ENCODE assay signal across 8 cellular contexts in genomic region chr17:40218740-40219072, GRCh38. TPM values are rescaled to one million over a fixed set of nuclear protein-coding genes. Genes with fewer than 3 reads are reported as not detected.
A peak's percentile ranks its signal among the peaks of the same experiment; 100 is the strongest.
DNase-seq lines count a peak whose midpoint lies in the region; ATAC-seq and TF ChIP-seq lines count a peak whose summit lies in the region.

No MANE protein-coding gene starts in this region.

- peaks cover 32% of the 10 kb centered on the region for H3K79me2 ChIP-seq in neural progenitor cell (ENCODE audit: low read depth)

- H3K9me3 Mint-ChIP-seq in neural progenitor cell, result no peaks in the 10 kb centered on the region

- TF ChIP-seq POLR2A in Peyer's patch (IDR thresholded peaks at IDR 0.05) (no peak), stomach (IDR thresholded peaks at IDR 0.05) (no peak)

- H3K9me3 ChIP-seq in Peyer's patch, result no peaks in the 10 kb centered on the region
- no peaks in the 10 kb centered on the region for H3K9me3 ChIP-seq in neural progenitor cell (ENCODE audit: low read depth)
- H3K9me3 ChIP-seq in stomach, result no peaks in the 10 kb centered on the region

- 0 out of 2 replicates have a peak overlapping the region, but pooled peaks have one; percentile 3 for H3K4me3 ChIP-seq in HL-60 (replicated peaks; ENCODE audit: insufficient read depth, low read length)
- peak overlapping the region; percentile 63 to 88 (median 84) for H3K4me3 ChIP-seq in Peyer's patch
- peak overlapping the region; percentile 99 for H3K4me3 ChIP-seq in neural progenitor cell
- H3K4me3 ChIP-seq in stomach, result peak overlapping the region; percentile 58 to 82 (median 75)

- H4K20me1 ChIP-seq in neural progenitor cell (ENCODE audit: low read depth), result peaks cover 1% of the 10 kb centered on the region

- H3K27me3 ChIP-seq in HL-60 (ENCODE audit: insufficient read depth, poor library complexity, severe bottlenecking), result no peaks in the 10 kb centered on the region
- no peaks in the 10 kb centered on the region for H3K27me3 ChIP-seq in Peyer's patch
- no peaks in the 10 kb centered on the region for H3K27me3 ChIP-seq in neural progenitor cell
- no peaks in the 10 kb centered on the region for H3K27me3 ChIP-seq in stomach

- H3K36me3 ChIP-seq in Peyer's patch (no peaks in the 10 kb centered on the region), neural progenitor cell (no peaks in the 10 kb centered on the region), stomach (no peaks in the 10 kb centered on the region)

- H3K4me1 ChIP-seq in Peyer's patch, result peaks cover 0 to 6% (median 2%) of the 10 kb centered on the region in 4 donors
- H3K4me1 ChIP-seq in neural progenitor cell, result peaks cover 1% of the 10 kb centered on the region
- H3K4me1 ChIP-seq in stomach, result peaks cover 2 to 31% (median 22%) of the 10 kb centered on the region in 4 donors

- H3F3A ChIP-seq in neural progenitor cell (ENCODE audit: low read depth), result peaks cover 32% of the 10 kb centered on the region

- TF ChIP-seq EP300 in stomach (IDR thresholded peaks at IDR 0.05), result no peak

- intact Hi-C loops in stomach (cut with DNase I; ENCODE audit: low total_unique reads), result no loop called here

- peaks cover 2% of the 10 kb centered on the region for H3K36me3 Mint-ChIP-seq in neural progenitor cell

- H3K9ac ChIP-seq in neural progenitor cell, result peak overlapping the region; percentile 27

- H3K27me3 Mint-ChIP-seq in neural progenitor cell (ENCODE audit: insufficient read depth, low read depth), result peaks cover 2% of the 10 kb centered on the region

- peaks cover 23% of the 10 kb centered on the region for H3K4me1 Mint-ChIP-seq in neural progenitor cell

- DNase-seq in A172 (ENCODE audit: low spot score) (peak; percentile 50), HL-60 (ENCODE audit: low read depth in 1 of 2, low spot score in 1 of 2) (peak; percentile 45 to 65), Peyer's patch (peak; percentile 58 to 95 (median 91)), foreskin melanocyte (peak; percentile 57), neural progenitor cell (ENCODE audit: low spot score) (peak; percentile 94), stomach (peak; percentile 61)
- DNase-seq in activated naive CD4-positive, alpha-beta T cell (lab: John Stamatoyannopoulos, UW), result peak; percentile 21 to 55 (median 41)

- 2 to 6% (median 2%) methylated on average over 13 of the region's 13 CpGs for WGBS in stomach, 5 donors

- H3K4me3 Mint-ChIP-seq in neural progenitor cell, result peak overlapping the region; percentile 93

- peak overlapping the region; percentile 78 for H3K4me2 ChIP-seq in neural progenitor cell

- H2AFZ ChIP-seq in neural progenitor cell (replicated peaks), result peak overlapping the region; percentile 88

- ATAC-seq in GM18867 (IDR thresholded peaks at IDR 0.05; ENCODE audit: unreplicated experiment), result peak; percentile 43

- TF ChIP-seq CTCF in HL-60 (IDR thresholded peaks at IDR 0.05; ENCODE audit: insufficient read depth, low read length), result no peak
- TF ChIP-seq CTCF in Peyer's patch (IDR thresholded peaks at IDR 0.05), result no peak
- TF ChIP-seq CTCF in neural progenitor cell (IDR thresholded peaks at IDR 0.05), result no peak
- no peak for TF ChIP-seq CTCF in stomach (IDR thresholded peaks at IDR 0.05)

- H3K27ac ChIP-seq in HL-60 (replicated peaks) (peak overlapping the region; percentile 78), Peyer's patch (peak overlapping the region; percentile 80 to 93 (median 90)), neural progenitor cell (peak overlapping the region; percentile 61), stomach (peak overlapping the region; percentile 70 to 96 (median 92))

- H3K27ac Mint-ChIP-seq in neural progenitor cell, result peak overlapping the region; percentile 99

RNA-seq across cellular contexts. Expression of gene WIPF2, which starts 0.4 kb away (rescaled TPM):
- 5.6 and 7.1 TPM in 2 replicates for total RNA-seq in A172 (2014; rRNA removed; shearing (Covaris generic))
- total RNA-seq in Peyer's patch (10 to 100 TPM; 20.6 to 34.3 (median 26.8) TPM), neural progenitor cell (ENCODE audit: low replicate concordance) (6.8 and 9.3 TPM in 2 replicates), stomach (10 to 100 TPM in 4 of 5 donors, 1 to 10 TPM in 1; 1.4 to 40.6 (median 15.4) TPM)
- 10 to 100 TPM in 2 of 3 donors, 1 to 10 TPM in 1; 6.3 to 11.8 (median 11.2) TPM for polyA plus RNA-seq in stomach

RNA-seq across cellular contexts. Expression of gene RAPGEFL1, which starts 41.4 kb away (rescaled TPM):
- total RNA-seq in A172 (2014; rRNA removed; shearing (Covaris generic)), result 0.86 and 4.4 TPM in 2 replicates
- total RNA-seq in Peyer's patch, result 100 to 1,000 TPM in 3 of 4 donors, 10 to 100 TPM in 1; 56.9 to 317 (median 207) TPM
- total RNA-seq in neural progenitor cell (ENCODE audit: low replicate concordance), result 6.8 and 8.3 TPM in 2 replicates
- total RNA-seq in stomach, result 100 to 1,000 TPM in 1 of 5 donors, 10 to 100 TPM in 3, 1 to 10 TPM in 1; 8.5 to 294 (median 29.0) TPM
- polyA plus RNA-seq in stomach, result 10 to 100 TPM in 2 of 3 donors, 1 to 10 TPM in 1; 5.2 to 76.8 (median 15.4) TPM

Comparison
In these comparisons a context has a peak if more than half of its experiments do, and no peak if none do; other contexts are left out.
1. Peak in every context shown above with its lines: DNase-seq, ATAC-seq, H3K4me3 ChIP-seq and H3K27ac ChIP-seq.
2. DNase-seq: peak in every context shown above with its lines; median percentile 94 in neural progenitor cell; 91 in Peyer's patch; 61 in stomach; 57 in foreskin melanocyte; 55 in HL-60; 50 in A172; 41 in activated naive CD4-positive, alpha-beta T cell.
3. H3K4me3 ChIP-seq: peak in every context shown above with its lines; median percentile 99 in neural progenitor cell; 84 in Peyer's patch; 75 in stomach; 3 in HL-60.